In the genomic region with DNA sequence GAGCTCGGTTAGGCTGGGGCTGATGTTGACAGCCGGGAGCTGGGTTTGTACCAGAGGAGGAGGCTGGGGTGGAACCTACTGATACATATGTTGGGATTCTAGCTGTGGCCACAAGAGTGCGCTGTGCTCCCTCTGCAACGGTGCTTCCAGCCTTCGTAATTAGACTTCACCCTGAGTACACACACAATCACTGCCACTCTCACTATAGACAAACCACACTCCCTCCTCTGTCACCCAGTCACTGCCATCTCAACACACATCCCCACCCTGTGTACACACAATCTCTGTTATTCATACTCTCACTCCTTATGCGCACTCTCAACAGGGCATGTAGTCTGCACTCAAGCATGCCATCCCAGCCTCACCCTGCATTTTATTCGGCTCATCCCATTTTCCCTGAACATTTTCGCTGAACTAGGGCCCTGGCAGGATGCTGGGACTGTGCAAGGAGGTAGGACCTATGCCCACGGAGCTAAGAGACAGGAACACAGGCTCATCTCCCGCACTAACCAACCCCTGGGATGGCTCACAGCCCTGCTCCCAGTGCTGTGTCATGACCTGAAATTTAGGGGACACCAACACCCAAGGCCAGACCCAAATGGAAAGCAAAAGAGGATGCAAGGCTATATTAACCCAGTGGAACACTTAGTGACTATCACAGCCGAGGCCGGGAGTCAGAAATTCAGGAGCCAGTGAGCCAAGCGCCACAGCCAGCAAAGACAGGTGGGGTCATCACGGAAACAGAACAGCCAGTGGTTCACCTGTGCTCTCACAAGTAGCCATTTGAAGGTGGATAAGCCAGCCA, we compare ENCODE assay signal across 9 cellular contexts. TPM values are rescaled to one million over a fixed set of nuclear protein-coding genes. Genes with fewer than 3 reads are reported as not detected.
DNase-seq lines count a peak whose midpoint lies in the region; ATAC-seq, FAIRE-seq and TF ChIP-seq lines count a peak whose summit lies in the region.
"Had no signal": no experiment of that assay in that cellular context is flagged by ENCODE, and none has a peak within 500 bp of the region (broad histone marks: within the 10 kb centered on the region; RNA-seq: fewer than 3 reads in every experiment).

No MANE protein-coding gene starts in this region.

- H3K9me1 ChIP-seq in endothelial cell of umbilical vein (replicated peaks; ENCODE audit: control insufficient read depth, extremely low read depth, insufficient read depth, low read length), result no peaks in the 10 kb centered on the region

- BruUV-seq in endothelial cell of umbilical vein (replicated peaks; lab: Mats Ljungman, UMichigan), result no TSS peak

- H4K20me1 ChIP-seq in endothelial cell of umbilical vein (replicated peaks; ENCODE audit: control insufficient read depth, extremely low read depth, insufficient read depth, low read length), result no peaks in the 10 kb centered on the region

- no peaks in the 10 kb centered on the region for H3K79me2 ChIP-seq in endothelial cell of umbilical vein (ENCODE audit: control insufficient read depth, insufficient read depth, low read length)

- no peak overlapping the region for H3K4me2 ChIP-seq in endothelial cell of umbilical vein (ENCODE audit: insufficient read depth, low read length)

- FAIRE-seq in endothelial cell of umbilical vein (lab: Jason Lieb, UNC), result peak; percentile 93

- no peak overlapping the region for H3K9ac ChIP-seq in endothelial cell of umbilical vein (replicated peaks; ENCODE audit: extremely low read depth, insufficient read depth, low read length)

- H3K4me1 ChIP-seq in endothelial cell of umbilical vein (ENCODE audit: control insufficient read depth, extremely low read depth, insufficient read depth, low read length), result no peaks in the 10 kb centered on the region
- peaks cover 17% of the 10 kb centered on the region for H3K4me1 ChIP-seq in mucosa of descending colon (ENCODE audit: low read depth)

- no peaks in the 10 kb centered on the region for H3K9me3 ChIP-seq in endothelial cell of umbilical vein (replicated peaks; ENCODE audit: control insufficient read depth, insufficient read depth, low read length)
- no peaks in the 10 kb centered on the region for H3K9me3 ChIP-seq in mucosa of descending colon

- peaks cover 18 to 19% of the 10 kb centered on the region in 2 experiments for H3K27me3 ChIP-seq in endothelial cell of umbilical vein (ENCODE audit: control insufficient read depth in 2 of 2, insufficient read depth in 2 of 2, low read length in 2 of 2)

- no peak overlapping the region for H2AFZ ChIP-seq in endothelial cell of umbilical vein (ENCODE audit: low read depth, low read length)

- DNase-seq in DMS153 (lab: John Stamatoyannopoulos, UW) (peak; percentile 65), HUDEP-2 (lab: John Stamatoyannopoulos, UW; ENCODE audit: unreplicated experiment in 76 of 76) (peak in 47 of 76 experiments; percentile 3 to 70 (median 28)), NOMO-1 (lab: John Stamatoyannopoulos, UW; ENCODE audit: unreplicated experiment in 2 of 2) (peak; percentile 41 to 73), endothelial cell of umbilical vein (ENCODE audit: low read depth, low spot score) (peak; percentile 79), mucosa of descending colon (peak in 2 of 3 donors; percentile 82 to 86)
- peak; percentile 20 to 25 for DNase-seq in activated CD8-positive, alpha-beta memory T cell treated with anti-CD3 and anti-CD28 coated beads for 4 hours (ENCODE audit: low read depth in 2 of 2)
- DNase-seq in stimulated activated CD8-positive, alpha-beta memory T cell treated with anti-CD3 and anti-CD28 coated beads, Interleukin-4, amount 100 ng/mL, for 1 hour (ENCODE audit: low read depth in 2 of 2, low spot score in 1 of 2), result peak; percentile 9 to 31

- H3K36me3 ChIP-seq in endothelial cell of umbilical vein (ENCODE audit: control insufficient read depth in 2 of 2, extremely low read depth in 1 of 2, insufficient read depth in 2 of 2, low read length in 2 of 2), result no peaks in the 10 kb centered on the region
- no peaks in the 10 kb centered on the region for H3K36me3 ChIP-seq in mucosa of descending colon (ENCODE audit: low read depth)

- CTCF ChIA-PET in endothelial cell of umbilical vein (lab: Charles Lee), result interaction anchor here (0.6 to 4.0 kb wide), 16 partner anchors 9 to 462 kb away, joined by 3 to 83 read pairs (median 4); a partner anchor contains a TSS

- intact Hi-C loops in endothelial cell of umbilical vein (cut with micrococcal nuclease) (loop anchor here (1.0 to 5.0 kb wide), 6 partner anchors 66 to 986 kb away; a partner anchor contains a TSS), mucosa of descending colon (cut with DNase I, micrococcal nuclease) (no loop called here)

- ATAC-seq in mucosa of descending colon (peak; percentile 85), GM18868 (IDR thresholded peaks at IDR 0.05; ENCODE audit: unreplicated experiment) (no peak)

- POLR2A ChIA-PET in endothelial cell of umbilical vein (lab: Charles Lee), result no interaction called here

- no peak overlapping the region for H3K27ac ChIP-seq in endothelial cell of umbilical vein (ENCODE audit: insufficient read depth, low read depth, low read length)

- TF ChIP-seq CTCF in endothelial cell of umbilical vein (IDR thresholded peaks at IDR 0.05; ENCODE audit: extremely low read depth in 1 of 2, insufficient read depth in 1 of 2, low read depth in 1 of 2, low read length in 2 of 2), result peak; percentile 74 to 89
- TF ChIP-seq CTCF in mucosa of descending colon (IDR thresholded peaks at IDR 0.05), result peak; percentile 41

- TF ChIP-seq POLR2A in endothelial cell of umbilical vein (IDR thresholded peaks at IDR 0.05; ENCODE audit: low read depth, low read length), result no peak

- H3K4me3 ChIP-seq in endothelial cell of umbilical vein (replicated peaks in 1 of 3; ENCODE audit: insufficient read depth in 1 of 3, low read depth in 1 of 3, low read length in 3 of 3) (no peak overlapping the region), mucosa of descending colon (no peak overlapping the region)

- dilution Hi-C loops in endothelial cell of umbilical vein (cut with MboI; ENCODE audit: extremely low pct_ligation_motif_present, low sequenced_read_pairs), result no loop called here

TF ChIP-seq in endothelial cell of umbilical vein, 7 proteins besides CTCF, POLR2A, EP300 and RAD21:
- TF ChIP-seq POLR2AphosphoS5 (IDR thresholded peaks at IDR 0.05; ENCODE audit: insufficient read depth, low read depth, low read length) (no peak), EZH2 (IDR thresholded peaks at IDR 0.05; ENCODE audit: borderline replicate concordance, low read depth, low read length, severe bottlenecking) (no peak), MYC (IDR thresholded peaks at IDR 0.05; ENCODE audit: low read depth, low read length) (no peak), GATA2 (IDR thresholded peaks at IDR 0.05; ENCODE audit: insufficient read depth, insufficient read length, low read depth, low read length) (no peak), JUN (IDR thresholded peaks at IDR 0.05; ENCODE audit: borderline replicate concordance, insufficient read depth, insufficient read length, low read depth) (no peak)

RNA-seq across cellular contexts. Expression of a gene that starts 5.7 kb away (rescaled TPM):
- total RNA-seq in endothelial cell of umbilical vein (not detected in 2 replicates), mucosa of descending colon (1 to 10 TPM; 2.7 to 6.1 (median 4.5) TPM)
- polyA plus RNA-seq in endothelial cell of umbilical vein, result 0.05 TPM in 1 of 2 replicates, not detected in the other
- 0.03 TPM in 1 of 2 replicates, not detected in the other for polyA plus RNA-seq in endothelial cell of umbilical vein (2011; cell fraction: cytosol; rRNA removed)
- polyA plus RNA-seq in endothelial cell of umbilical vein (2011; cell fraction: nucleus; rRNA removed), result not detected in 2 replicates
- polyA plus RNA-seq in endothelial cell of umbilical vein (2012), result not detected in 2 replicates
- not detected in 2 replicates for polyA minus RNA-seq in endothelial cell of umbilical vein
- polyA minus RNA-seq in endothelial cell of umbilical vein (2011; cell fraction: cytosol; rRNA and poly(A)+ RNA removed), result 11.2 TPM
- polyA minus RNA-seq in endothelial cell of umbilical vein (2011; cell fraction: nucleus; rRNA and poly(A)+ RNA removed), result 0.24 TPM in 1 of 2 replicates, not detected in the other
- total RNA-seq: T-helper 1 cell treated with Interleukin-12 subunit alpha and Interleukin-12 subunit beta and Interleukin-4 antibody, amounts not matched to agents 30 ng/mL and 1 ng/mL, for 36 hours had no signal

RNA-seq across cellular contexts. Expression of a gene that starts 6.1 kb away (rescaled TPM):
- 22.1 TPM in 2 replicates for total RNA-seq in endothelial cell of umbilical vein
- 175 and 265 TPM in 2 replicates for polyA plus RNA-seq in endothelial cell of umbilical vein
- polyA plus RNA-seq in endothelial cell of umbilical vein (2011; cell fraction: cytosol; rRNA removed), result 56.7 and 70.5 TPM in 2 replicates
- polyA plus RNA-seq in endothelial cell of umbilical vein (2011; cell fraction: nucleus; rRNA removed), result 21.7 and 27.7 TPM in 2 replicates
- 3.1 and 3.6 TPM in 2 replicates for polyA plus RNA-seq in endothelial cell of umbilical vein (2012)
- 84.2 and 89.6 TPM in 2 replicates for polyA minus RNA-seq in endothelial cell of umbilical vein
- not detected for polyA minus RNA-seq in endothelial cell of umbilical vein (2011; cell fraction: cytosol; rRNA and poly(A)+ RNA removed)
- 15.0 and 19.9 TPM in 2 replicates for polyA minus RNA-seq in endothelial cell of umbilical vein (2011; cell fraction: nucleus; rRNA and poly(A)+ RNA removed)
- total RNA-seq in mucosa of descending colon, result 1 to 10 TPM in 2 of 3 donors, under 1 TPM in 1; 0.84 to 4.1 (median 2.7) TPM

RNA-seq across cellular contexts. Expression of a gene that starts 27.2 kb away (rescaled TPM):
- not detected in 2 replicates for total RNA-seq in endothelial cell of umbilical vein
- polyA plus RNA-seq in endothelial cell of umbilical vein, result not detected in 2 replicates
- not detected in 2 replicates for polyA plus RNA-seq in endothelial cell of umbilical vein (2011; cell fraction: cytosol; rRNA removed)
- polyA plus RNA-seq in endothelial cell of umbilical vein (2011; cell fraction: nucleus; rRNA removed), result not detected in 2 replicates
- not detected in 2 replicates for polyA plus RNA-seq in endothelial cell of umbilical vein (2012)
- polyA minus RNA-seq in endothelial cell of umbilical vein, result not detected in 2 replicates
- not detected for polyA minus RNA-seq in endothelial cell of umbilical vein (2011; cell fraction: cytosol; rRNA and poly(A)+ RNA removed)
- polyA minus RNA-seq in endothelial cell of umbilical vein (2011; cell fraction: nucleus; rRNA and poly(A)+ RNA removed), result not detected in 2 replicates
- not detected for total RNA-seq in mucosa of descending colon
- total RNA-seq: T-helper 1 cell treated with Interleukin-12 subunit alpha and Interleukin-12 subunit beta and Interleukin-4 antibody, amounts not matched to agents 30 ng/mL and 1 ng/mL, for 36 hours had no signal

RNA-seq across cellular contexts. Expression of a gene that starts 31.9 kb away (rescaled TPM):
- total RNA-seq in endothelial cell of umbilical vein (not detected in 2 replicates), mucosa of descending colon (not detected)
- polyA plus RNA-seq in endothelial cell of umbilical vein, result not detected in 2 replicates
- polyA plus RNA-seq in endothelial cell of umbilical vein (2011; cell fraction: cytosol; rRNA removed), result not detected in 2 replicates
- not detected in 2 replicates for polyA plus RNA-seq in endothelial cell of umbilical vein (2011; cell fraction: nucleus; rRNA removed)
- not detected in 2 replicates for polyA plus RNA-seq in endothelial cell of umbilical vein (2012)
- not detected in 2 replicates for polyA minus RNA-seq in endothelial cell of umbilical vein
- 4.1 TPM for polyA minus RNA-seq in endothelial cell of umbilical vein (2011; cell fraction: cytosol; rRNA and poly(A)+ RNA removed)
- polyA minus RNA-seq in endothelial cell of umbilical vein (2011; cell fraction: nucleus; rRNA and poly(A)+ RNA removed), result not detected in 2 replicates
- total RNA-seq: T-helper 1 cell treated with Interleukin-12 subunit alpha and Interleukin-12 subunit beta and Interleukin-4 antibody, amounts not matched to agents 30 ng/mL and 1 ng/mL, for 36 hours had no signal

Comparison
In these comparisons a context has a peak if more than half of its experiments do, and no peak if none do; other contexts are left out.
1. DNase-seq: peak in every context shown above with its lines; median percentile 84 in mucosa of descending colon; 79 in endothelial cell of umbilical vein; 65 in DMS153; 57 in NOMO-1; 28 in HUDEP-2; 22 in activated CD8-positive, alpha-beta memory T cell treated with anti-CD3 and anti-CD28 coated beads for 4 hours; 20 in stimulated activated CD8-positive, alpha-beta memory T cell treated with anti-CD3 and anti-CD28 coated beads, Interleukin-4, amount 100 ng/mL, for 1 hour.